Comparison of ENCODE assay signal across 23 cellular contexts in genomic region chr10:92200564-92200963, GRCh38.
DNase-seq lines count a peak whose midpoint lies in the region; ATAC-seq, FAIRE-seq and TF ChIP-seq lines count a peak whose summit lies in the region.
"Had no signal": no experiment of that assay in that cellular context is flagged by ENCODE, and none has a peak within 500 bp of the region (broad histone marks: within the 10 kb centered on the region; RNA-seq: fewer than 3 reads in every experiment).

No MANE protein-coding gene starts in this region.

- no peak overlapping the region for H3K27ac ChIP-seq in IMR-90 (ENCODE audit: insufficient read depth, low read length)
- peak overlapping the region; percentile 65 for H3K27ac ChIP-seq in keratinocyte (ENCODE audit: control insufficient read depth, insufficient read depth, low read length)
- H3K27ac ChIP-seq: A549, brain microvascular endothelial cell, colonic mucosa, thyroid gland had no signal

- H3K9me1 ChIP-seq in IMR-90 (ENCODE audit: insufficient read depth, low read length) = no peaks in the 10 kb centered on the region
- no peaks in the 10 kb centered on the region for H3K9me1 ChIP-seq in keratinocyte (ENCODE audit: control insufficient read depth, extremely low read depth, insufficient read depth, low read length)

- H3K27me3 ChIP-seq in IMR-90 (ENCODE audit: control insufficient read depth, insufficient read depth, low read length) (no peaks in the 10 kb centered on the region), keratinocyte (ENCODE audit: control insufficient read depth, extremely low read depth, insufficient read depth, low read length) (no peaks in the 10 kb centered on the region)
- H3K27me3 ChIP-seq: brain microvascular endothelial cell, colonic mucosa, thyroid gland had no signal

- no CpG with 5 or more reads among the region's 1 CpG for WGBS in IMR-90 (ENCODE audit: extremely low coverage in 2 of 2, insufficient read length in 1 of 2), 2 experiments

- no peak overlapping the region for H4K91ac ChIP-seq in IMR-90 (ENCODE audit: insufficient read depth, low read depth, low read length)

- no peak overlapping the region for H3K4ac ChIP-seq in IMR-90 (ENCODE audit: low read depth, low read length)

- H3K14ac ChIP-seq in IMR-90 (replicated peaks; ENCODE audit: low read depth, low read length) = no peak overlapping the region

- TF ChIP-seq RAD21 in IMR-90 (IDR thresholded peaks at IDR 0.05; ENCODE audit: low read length) = no peak

- in situ Hi-C loops in IMR-90 (cut with MboI; ENCODE audit: low sequenced_read_pairs) = no loop called here

- H3K79me1 ChIP-seq in IMR-90 (ENCODE audit: low read depth in 1 of 2, low read length in 2 of 2) = no peaks in the 10 kb centered on the region; a peak in 1 of 4 replicates

- no peak for TF ChIP-seq POLR2A in IMR-90 (IDR thresholded peaks at IDR 0.05; ENCODE audit: low read depth, low read length)

- H3K36me3 ChIP-seq in IMR-90 (ENCODE audit: control insufficient read depth, insufficient read depth, low read length) = no peaks in the 10 kb centered on the region
- H3K36me3 ChIP-seq in keratinocyte (ENCODE audit: control insufficient read depth in 2 of 2, extremely low read depth in 1 of 2, insufficient read depth in 2 of 2, low read length in 2 of 2) = no peaks in the 10 kb centered on the region
- H3K36me3 ChIP-seq: brain microvascular endothelial cell, colonic mucosa, thyroid gland had no signal

- no TSS peak for BruUV-seq in IMR-90 (replicated peaks; lab: Mats Ljungman, UMichigan)

- DNase-seq in NCI-H2107 treated with DMSO at 0.1 percent for 48 hours (lab: John Stamatoyannopoulos, UW; ENCODE audit: unreplicated experiment) (peak; percentile 11), NCI-H2107 (lab: John Stamatoyannopoulos, UW) (no peak), IMR-90 (peak; percentile 36), amniotic epithelial cell (ENCODE audit: low read depth) (peak; percentile 59), keratinocyte (ENCODE audit: low read depth, low spot score) (peak; percentile 73), SW 1271 (lab: John Stamatoyannopoulos, UW) (no peak), kidney tubule cell (ENCODE audit: low spot score) (no peak)
- no peak for DNase-seq in stimulated activated CD4-positive, alpha-beta T cell treated with anti-CD3 and anti-CD28 coated beads, Interleukin-4, amount 100 ng/mL, for 24 hours
- DNase-seq: activated CD4-positive, alpha-beta memory T cell treated with anti-CD3 and anti-CD28 coated beads for 36 hours; activated CD4-positive, CD25-positive, alpha-beta regulatory T cell; activated effector memory CD4-positive, alpha-beta T cell treated with Interleukin-2 at 50 U/mL for 16 hours; brain microvascular endothelial cell; colonic mucosa; endodermal cell; glutamatergic neuron; naive thymus-derived CD4-positive, alpha-beta T cell; NCI-H446; retina; stimulated activated CD4-positive, alpha-beta T cell treated with anti-CD3 and anti-CD28 coated beads, Interleukin-4, amount 100 ng/mL, for 1 hour; T1000; thyroid gland had no signal

- dilution Hi-C loops in IMR-90 (cut with HindIII; ENCODE audit: low sequenced_read_pairs, unreplicated experiment) = no loop called here
- dilution Hi-C loops in keratinocyte (cut with MboI; ENCODE audit: extremely low pct_ligation_motif_present, low sequenced_read_pairs) = no loop called here

- H3K56ac ChIP-seq in IMR-90 (ENCODE audit: extremely low read depth, insufficient read depth, low read length) = no peak overlapping the region

- H2BK5ac ChIP-seq in IMR-90 (ENCODE audit: low read depth, low read length, poor library complexity, severe bottlenecking) = no peak overlapping the region

- no peak overlapping the region for H3K23ac ChIP-seq in IMR-90 (ENCODE audit: low read depth, low read length)

- no peak overlapping the region for H4K5ac ChIP-seq in IMR-90 (ENCODE audit: low read depth, low read length)

- H2BK120ac ChIP-seq in IMR-90 (ENCODE audit: low read depth, low read length) = no peak overlapping the region

- H3K9me3 ChIP-seq in IMR-90 (ENCODE audit: control insufficient read depth, insufficient read depth, low read length) (no peaks in the 10 kb centered on the region), keratinocyte (ENCODE audit: control insufficient read depth, low read depth, low read length) (no peaks in the 10 kb centered on the region)
- H3K9me3 ChIP-seq: A549, colonic mucosa, thyroid gland had no signal

- H2AFZ ChIP-seq in IMR-90 (replicated peaks; ENCODE audit: low read length, poor library complexity) (no peak overlapping the region), keratinocyte (ENCODE audit: control insufficient read depth, low read length) (peak overlapping the region; percentile 74)

- H2BK20ac ChIP-seq in IMR-90 (ENCODE audit: low read depth, low read length) = no peak overlapping the region

- no peaks in the 10 kb centered on the region for H3K4me1 ChIP-seq in IMR-90 (ENCODE audit: control insufficient read depth, insufficient read depth, low read length)
- H3K4me1 ChIP-seq in keratinocyte (ENCODE audit: control insufficient read depth, extremely low read depth, insufficient read depth, low read length) = peaks cover 6% of the 10 kb centered on the region
- H3K4me1 ChIP-seq: A549, colonic mucosa had no signal

- H4K8ac ChIP-seq in IMR-90 (ENCODE audit: low read depth in 2 of 2, low read length in 2 of 2) = no peak overlapping the region

- intact Hi-C loops in IMR-90 (cut with micrococcal nuclease) = no loop called here

- H3K4me3 ChIP-seq in IMR-90 (ENCODE audit: insufficient read depth, low read depth, low read length) = no peak overlapping the region
- no peak overlapping the region for H3K4me3 ChIP-seq in keratinocyte (ENCODE audit: control insufficient read depth in 2 of 3, extremely low read depth in 1 of 3, insufficient read depth in 2 of 3, low read depth in 1 of 3, low read length in 3 of 3)
- H3K4me3 ChIP-seq: A549, colonic mucosa, thyroid gland had no signal

- H4K20me1 ChIP-seq in IMR-90 (ENCODE audit: insufficient read depth, low read length) (no peaks in the 10 kb centered on the region), keratinocyte (ENCODE audit: control insufficient read depth, extremely low read depth, insufficient read depth, low read length) (no peaks in the 10 kb centered on the region)

- H2AK9ac ChIP-seq in IMR-90 (replicated peaks; ENCODE audit: low read depth, low read length, poor library complexity) = no peak overlapping the region

- FAIRE-seq in keratinocyte (lab: Jason Lieb, UNC) = peak; percentile 92
- FAIRE-seq: A549, GM12892 had no signal

- H2AK5ac ChIP-seq in IMR-90 (ENCODE audit: low read depth, low read length) = no peak overlapping the region

- TF ChIP-seq CTCF in IMR-90 (conservative IDR thresholded peaks at IDR 0.05; ENCODE audit: low read depth, low read length) (no peak), keratinocyte (optimal IDR thresholded peaks at IDR 0.05 in 1 of 3, IDR thresholded peaks at IDR 0.05 in 1 of 3, conservative IDR thresholded peaks at IDR 0.05 in 1 of 3; ENCODE audit: extremely low read depth in 1 of 3, insufficient read depth in 2 of 3, low read length in 3 of 3) (no peak)

- no peak overlapping the region for H3K9ac ChIP-seq in IMR-90 (ENCODE audit: low read depth, low read length)
- peak overlapping the region; percentile 42 for H3K9ac ChIP-seq in keratinocyte (ENCODE audit: control insufficient read depth, extremely low read depth, insufficient read depth, low read length)

- H3K79me2 ChIP-seq in keratinocyte (ENCODE audit: control insufficient read depth, insufficient read depth, low read length) = no peaks in the 10 kb centered on the region

- H3K4me2 ChIP-seq in IMR-90 (ENCODE audit: low read depth, low read length) (no peak overlapping the region), keratinocyte (ENCODE audit: control insufficient read depth, extremely low read depth, insufficient read depth, low read depth, low read length) (peak overlapping the region; percentile 35)
- H3K4me2 ChIP-seq: A549 had no signal

- no peak for ATAC-seq in IMR-90 (ENCODE audit: low read depth)
- ATAC-seq: A549; naive thymus-derived CD4-positive, alpha-beta T cell had no signal

- H3K18ac ChIP-seq in IMR-90 (ENCODE audit: low read depth, low read length) = no peak overlapping the region

- H2BK15ac ChIP-seq in IMR-90 (ENCODE audit: low read depth, low read length) = no peak overlapping the region

- CTCF ChIA-PET in IMR-90 (lab: Yijun Ruan, JAX) = interaction anchor here (0.7 kb wide), 1 partner anchor 809 kb away, joined by 3 read pairs; no protein-coding TSS in a partner anchor

- POLR2A ChIA-PET in IMR-90 (lab: Charles Lee; ENCODE audit: unreplicated experiment) = no interaction called here

TF ChIP-seq in IMR-90, 13 proteins besides CTCF, POLR2A, EP300 and RAD21 (continues in another document):
- TF ChIP-seq RCOR1 (IDR thresholded peaks at IDR 0.05; ENCODE audit: insufficient replicate concordance, low read length) = no peak
- TF ChIP-seq MXI1 (IDR thresholded peaks at IDR 0.05; ENCODE audit: borderline replicate concordance, low read depth, low read length) = no peak
- no peak for TF ChIP-seq NFE2L2 (IDR thresholded peaks at IDR 0.05; ENCODE audit: low read depth, low read length)
- no peak for TF ChIP-seq CHD1 (IDR thresholded peaks at IDR 0.05; ENCODE audit: low read depth, low read length)
- no peak for TF ChIP-seq SMC3 (IDR thresholded peaks at IDR 0.05; ENCODE audit: low read depth, low read length)
- no peak for TF ChIP-seq RFX5 (IDR thresholded peaks at IDR 0.05; ENCODE audit: low read depth, low read length)
- no peak for TF ChIP-seq FOS (IDR thresholded peaks at IDR 0.05; ENCODE audit: low read depth, low read length)
- TF ChIP-seq USF2 (IDR thresholded peaks at IDR 0.05; ENCODE audit: low read depth, low read length) = no peak
- no peak for TF ChIP-seq MAZ (IDR thresholded peaks at IDR 0.05; ENCODE audit: borderline replicate concordance, low read depth, low read length)
- no peak for TF ChIP-seq MAFK (IDR thresholded peaks at IDR 0.05; ENCODE audit: low read depth, low read length)
- TF ChIP-seq BHLHE40 (IDR thresholded peaks at IDR 0.05; ENCODE audit: low read depth, low read length) = no peak
- no peak for TF ChIP-seq CEBPB (IDR thresholded peaks at IDR 0.05; ENCODE audit: low read depth, low read length)

Comparison
In these comparisons a context has a peak if more than half of its experiments do, and no peak if none do; other contexts are left out.
1. DNase-seq: peak in NCI-H2107 treated with DMSO at 0.1 percent for 48 hours (single experiment), IMR-90 (single experiment), amniotic epithelial cell (single experiment) and keratinocyte (single experiment); none in NCI-H2107 (single experiment), SW 1271 (0 of 2), stimulated activated CD4-positive, alpha-beta T cell treated with anti-CD3 and anti-CD28 coated beads, Interleukin-4, amount 100 ng/mL, for 24 hours (single experiment) and kidney tubule cell (single experiment).